Comparison of ENCODE assay signal across 8 cellular contexts in the genomic region with DNA sequence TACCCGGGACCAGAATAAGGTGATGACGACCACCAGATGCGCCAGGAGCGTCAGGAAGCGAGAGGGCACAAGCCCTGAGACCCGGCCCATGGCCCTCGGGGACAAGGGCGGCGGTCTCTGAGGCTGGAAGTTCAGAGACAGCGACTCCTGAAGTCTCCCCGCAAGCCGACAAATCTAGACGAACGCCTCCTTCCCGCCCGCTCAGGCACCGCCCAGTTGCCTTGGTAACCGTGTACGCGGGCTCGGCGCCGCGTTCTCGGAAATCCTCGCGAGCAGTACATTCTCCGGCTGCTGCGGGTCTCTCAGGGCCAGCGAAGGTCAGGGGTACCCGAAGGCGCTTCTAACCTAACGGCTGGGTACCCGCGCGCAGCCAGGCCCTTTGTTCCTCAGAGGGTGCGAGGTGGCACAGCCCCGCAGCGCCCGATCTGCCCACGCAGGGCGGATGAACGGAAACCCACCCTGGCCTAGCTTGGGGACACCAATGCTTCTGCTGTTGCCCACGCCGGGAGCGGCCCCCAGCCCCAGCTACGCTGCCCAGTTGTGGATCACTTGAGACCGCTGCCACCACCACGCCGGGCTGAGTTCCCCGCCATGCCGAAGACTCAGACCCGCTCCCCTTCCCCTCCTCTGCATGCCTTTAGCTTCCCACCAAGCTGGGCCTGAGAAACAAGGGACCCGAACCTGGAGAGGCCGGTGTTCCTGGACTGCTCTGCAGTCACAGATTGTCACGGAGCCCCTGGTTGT. TPM values are rescaled to one million over a fixed set of nuclear protein-coding genes. Genes with fewer than 3 reads are reported as not detected.
A peak's percentile ranks its signal among the peaks of the same experiment; 100 is the strongest.
DNase-seq lines count a peak whose midpoint lies in the region; ATAC-seq and TF ChIP-seq lines count a peak whose summit lies in the region.

Gene TMEM107, minus strand, starts transcription at position 184 of the 744 bp plus-strand sequence. Its CDS starts 94 bp downstream, at position 90.

- peaks cover 3% of the 10 kb centered on the region for H3K36me3 Mint-ChIP-seq in activated CD4-positive, alpha-beta memory T cell treated with anti-CD3 and anti-CD28 coated beads, Interleukin-2, amount 10 ng/mL, durations not matched to agents 7 days and 5 days (ENCODE audit: low read depth)

- H3K27me3 Mint-ChIP-seq in activated CD4-positive, alpha-beta memory T cell treated with anti-CD3 and anti-CD28 coated beads, Interleukin-2, amount 10 ng/mL, durations not matched to agents 7 days and 5 days: peaks cover 1% of the 10 kb centered on the region

- TF ChIP-seq POLR2A in lower leg skin (IDR thresholded peaks at IDR 0.05): no peak

- ATAC-seq in HG03095 (IDR thresholded peaks at IDR 0.05; ENCODE audit: unreplicated experiment): peak; percentile 40
- no peak for ATAC-seq in GM19351 (IDR thresholded peaks at IDR 0.05; ENCODE audit: unreplicated experiment)

- H3K9me3 Mint-ChIP-seq in activated CD4-positive, alpha-beta memory T cell treated with anti-CD3 and anti-CD28 coated beads, Interleukin-2, amount 10 ng/mL, durations not matched to agents 7 days and 5 days: no peaks in the 10 kb centered on the region

- POLR2A ChIA-PET in activated CD4-positive, alpha-beta memory T cell treated with anti-CD3 and anti-CD28 coated beads, Interleukin-2, amount 10 ng/mL, durations not matched to agents 7 days and 5 days (lab: Charles Lee): interaction anchor here (0.8 to 6.4 kb wide), 12 partner anchors 9 to 489 kb away, joined by 3 to 653 read pairs (median 4); partner anchors contain the start of genes AURKB, BORCS6, CTC1 and PER1

- peak within 1 kb of the TSS; percentile 94 for H3K4me3 Mint-ChIP-seq in activated CD4-positive, alpha-beta memory T cell treated with anti-CD3 and anti-CD28 coated beads, Interleukin-2, amount 10 ng/mL, durations not matched to agents 7 days and 5 days

- TF ChIP-seq CTCF in GM12864 (IDR thresholded peaks at IDR 0.05; ENCODE audit: low read depth, low read length, missing control alignments) (peak; percentile 7), lower leg skin (IDR thresholded peaks at IDR 0.05) (no peak)

- DNase-seq in GM12864 (ENCODE audit: low read depth) (no peak), NCI-H748 (lab: John Stamatoyannopoulos, UW; ENCODE audit: unreplicated experiment) (peak; percentile 98), ecto neural progenitor cell (ENCODE audit: low spot score) (peak; percentile 97), lower leg skin (ENCODE audit: low spot score in 2 of 2) (peak; percentile 88 to 97)
- DNase-seq in activated CD4-positive, alpha-beta memory T cell treated with anti-CD3 and anti-CD28 coated beads, Interleukin-2, amount 10 ng/mL, durations not matched to agents 7 days and 5 days: peak; percentile 92
- peak; percentile 81 to 85 for DNase-seq in stimulated activated CD4-positive, alpha-beta T cell treated with anti-CD3 and anti-CD28 coated beads, Interleukin-4, amount 100 ng/mL, for 4 hours

- CTCF ChIA-PET in activated CD4-positive, alpha-beta memory T cell treated with anti-CD3 and anti-CD28 coated beads, Interleukin-2, amount 10 ng/mL, durations not matched to agents 7 days and 5 days (lab: Charles Lee): interaction anchor here (1.1 kb wide), 2 partner anchors 14 to 17 kb away, joined by 3 read pairs; partner anchors contain the start of gene BORCS6

- peaks cover 54% of the 10 kb centered on the region for H3K4me1 Mint-ChIP-seq in activated CD4-positive, alpha-beta memory T cell treated with anti-CD3 and anti-CD28 coated beads, Interleukin-2, amount 10 ng/mL, durations not matched to agents 7 days and 5 days

- intact Hi-C loops in lower leg skin (cut with DNase I; ENCODE audit: low total_unique reads): no loop called here

- H3K4me3 ChIP-seq in GM12864 (ENCODE audit: low read depth, low read length): peak within 1 kb of the TSS; percentile 73
- peak within 1 kb of the TSS; percentile 24 for H3K4me3 ChIP-seq in lower leg skin (ENCODE audit: low read depth, poor library complexity, severe bottlenecking)

- 1 to 3% methylated on average over 35 to 54 of the region's 56 CpGs for WGBS in lower leg skin, 2 donors

- peak within 1 kb of the TSS; percentile 85 for H3K27ac Mint-ChIP-seq in activated CD4-positive, alpha-beta memory T cell treated with anti-CD3 and anti-CD28 coated beads, Interleukin-2, amount 10 ng/mL, durations not matched to agents 7 days and 5 days

RNA-seq across cellular contexts. Expression of gene TMEM107, which starts in this region (rescaled TPM):
- 10 to 100 TPM; 49.7 to 53.9 TPM for total RNA-seq in activated CD4-positive, alpha-beta memory T cell treated with anti-CD3 and anti-CD28 coated beads, Interleukin-2, amount 10 ng/mL, durations not matched to agents 7 days and 5 days
- total RNA-seq in lower leg skin: 10 to 100 TPM; 15.9 to 21.0 (median 17.6) TPM
